In genomic region chr17:76453431-76453743, GRCh38 we compare ENCODE assay signal across 1 cellular context.
TF ChIP-seq lines count a peak whose summit lies in the region.

No MANE protein-coding gene starts in this region.

TF ChIP-seq in GM12878, 131 proteins besides CTCF, POLR2A, EP300 and RAD21:
- TF ChIP-seq HDAC2 (IDR thresholded peaks at IDR 0.05): 0 out of 2 replicates have a peak, but pooled peaks have one; percentile 8
- peak; percentile 2 for TF ChIP-seq MEF2B (IDR thresholded peaks at IDR 0.05; ENCODE audit: partially characterized antibody, poor library complexity, severe bottlenecking)
- TF ChIP-seq ZZZ3 (IDR thresholded peaks at IDR 0.05; ENCODE audit: control insufficient read depth, insufficient read length, low read depth): no peak
